ENCODE assay signal across 8 cellular contexts in the genomic region with DNA sequence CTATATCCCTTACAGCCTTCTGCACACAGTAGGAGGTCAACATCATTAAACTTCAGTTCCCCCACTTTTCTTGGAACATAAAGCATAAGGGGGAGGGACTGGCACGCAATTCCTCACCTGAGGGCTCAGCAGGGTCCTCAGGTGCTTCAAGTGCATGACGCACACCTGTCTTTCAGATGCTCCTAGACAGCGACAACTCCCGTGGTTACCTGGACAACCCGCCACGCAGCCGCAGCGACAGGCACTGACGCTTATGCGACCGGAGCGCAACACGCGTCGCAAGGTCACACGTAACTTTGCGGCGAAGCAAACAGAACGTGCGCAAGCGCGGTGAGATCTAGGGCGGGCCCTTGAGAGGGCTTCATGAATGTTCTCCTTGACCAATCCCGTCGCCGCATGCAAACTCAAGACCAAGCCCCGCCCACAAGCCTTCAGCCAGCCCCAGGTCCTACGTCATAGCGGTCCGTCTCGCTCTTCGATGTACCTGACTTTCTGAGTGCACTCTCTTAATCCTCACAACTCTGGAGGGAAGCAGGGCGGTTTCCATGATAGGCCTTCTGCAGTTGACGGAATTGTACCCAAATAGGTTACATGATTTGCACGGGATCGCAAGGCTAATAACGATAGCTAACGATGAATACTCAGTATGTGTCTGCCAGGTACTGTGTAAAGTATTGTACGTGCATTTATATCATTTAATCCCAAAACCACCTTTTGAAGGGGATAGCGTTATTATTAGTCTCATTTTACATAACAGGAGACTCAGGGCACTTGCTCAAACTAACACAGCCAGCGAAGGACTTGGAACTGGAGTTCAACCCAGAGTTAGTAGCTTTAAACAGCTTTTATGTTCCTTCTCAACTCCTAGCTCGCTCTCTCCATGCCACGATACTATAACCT. TPM values are rescaled to one million over a fixed set of nuclear protein-coding genes. Genes with fewer than 3 reads are reported as not detected.
DNase-seq lines count a peak whose midpoint lies in the region; ATAC-seq and TF ChIP-seq lines count a peak whose summit lies in the region.

A gene with protein sequence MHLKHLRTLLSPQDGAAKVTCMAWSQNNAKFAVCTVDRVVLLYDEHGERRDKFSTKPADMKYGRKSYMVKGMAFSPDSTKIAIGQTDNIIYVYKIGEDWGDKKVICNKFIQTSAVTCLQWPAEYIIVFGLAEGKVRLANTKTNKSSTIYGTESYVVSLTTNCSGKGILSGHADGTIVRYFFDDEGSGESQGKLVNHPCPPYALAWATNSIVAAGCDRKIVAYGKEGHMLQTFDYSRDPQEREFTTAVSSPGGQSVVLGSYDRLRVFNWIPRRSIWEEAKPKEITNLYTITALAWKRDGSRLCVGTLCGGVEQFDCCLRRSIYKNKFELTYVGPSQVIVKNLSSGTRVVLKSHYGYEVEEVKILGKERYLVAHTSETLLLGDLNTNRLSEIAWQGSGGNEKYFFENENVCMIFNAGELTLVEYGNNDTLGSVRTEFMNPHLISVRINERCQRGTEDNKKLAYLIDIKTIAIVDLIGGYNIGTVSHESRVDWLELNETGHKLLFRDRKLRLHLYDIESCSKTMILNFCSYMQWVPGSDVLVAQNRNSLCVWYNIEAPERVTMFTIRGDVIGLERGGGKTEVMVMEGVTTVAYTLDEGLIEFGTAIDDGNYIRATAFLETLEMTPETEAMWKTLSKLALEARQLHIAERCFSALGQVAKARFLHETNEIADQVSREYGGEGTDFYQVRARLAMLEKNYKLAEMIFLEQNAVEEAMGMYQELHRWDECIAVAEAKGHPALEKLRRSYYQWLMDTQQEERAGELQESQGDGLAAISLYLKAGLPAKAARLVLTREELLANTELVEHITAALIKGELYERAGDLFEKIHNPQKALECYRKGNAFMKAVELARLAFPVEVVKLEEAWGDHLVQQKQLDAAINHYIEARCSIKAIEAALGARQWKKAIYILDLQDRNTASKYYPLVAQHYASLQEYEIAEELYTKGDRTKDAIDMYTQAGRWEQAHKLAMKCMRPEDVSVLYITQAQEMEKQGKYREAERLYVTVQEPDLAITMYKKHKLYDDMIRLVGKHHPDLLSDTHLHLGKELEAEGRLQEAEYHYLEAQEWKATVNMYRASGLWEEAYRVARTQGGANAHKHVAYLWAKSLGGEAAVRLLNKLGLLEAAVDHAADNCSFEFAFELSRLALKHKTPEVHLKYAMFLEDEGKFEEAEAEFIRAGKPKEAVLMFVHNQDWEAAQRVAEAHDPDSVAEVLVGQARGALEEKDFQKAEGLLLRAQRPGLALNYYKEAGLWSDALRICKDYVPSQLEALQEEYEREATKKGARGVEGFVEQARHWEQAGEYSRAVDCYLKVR (N-terminal part only) (minus strand): TSS at position 246 of the 900 bp plus-strand sequence. CDS start 90 bp downstream, at position 156.

- DNase-seq in ACHN (peak; percentile 99), NCI-H2227 (lab: John Stamatoyannopoulos, UW; ENCODE audit: unreplicated experiment) (peak; percentile 100), mammary epithelial cell (peak; percentile 99)

- in situ Hi-C loops in ACHN (cut with HindIII; ENCODE audit: low pct_ligation_motif_present, low pct_unique_long_range_greater_than_20kb, low sequenced_read_pairs) (no loop called here), mammary epithelial cell (cut with MboI; ENCODE audit: low sequenced_read_pairs in 2 of 2) (no loop called here)

- 7% methylated on average over 43 of the region's 43 CpGs for WGBS in mammary epithelial cell (ENCODE audit: low coverage, missing lambda C conversion rate)

- TF ChIP-seq CTCF in WI38 (IDR thresholded peaks at IDR 0.05; ENCODE audit: low read depth, low read length) = no peak
- TF ChIP-seq CTCF in mammary epithelial cell (conservative IDR thresholded peaks at IDR 0.05 in 1 of 2, IDR thresholded peaks at IDR 0.05 in 1 of 2; ENCODE audit: extremely low read depth in 1 of 2, insufficient read depth in 1 of 2, low read depth in 1 of 2, low read length in 2 of 2) = no peak

- intact Hi-C loops in mammary epithelial cell (cut with micrococcal nuclease) = loop anchor here (1.0 to 5.0 kb wide), 4 partner anchors 61 to 139 kb away; a partner anchor contains a TSS

- H3K9ac ChIP-seq in mammary epithelial cell (ENCODE audit: insufficient read depth, low read length) (peak within 1 kb of the TSS; percentile 82), iPS-20b (ENCODE audit: low read depth, low read length) (peak within 1 kb of the TSS; percentile 72; the same call in 1 of the 2 replicates), skeletal muscle tissue (ENCODE audit: low read depth in 1 of 3, low read length in 3 of 3) (peak within 1 kb of the TSS; percentile 64 to 87 (median 82))

- no peaks in the 10 kb centered on the region for H3K9me3 ChIP-seq in mammary epithelial cell (replicated peaks; ENCODE audit: insufficient read depth, low read length)
- H3K9me3 ChIP-seq in iPS-20b (ENCODE audit: insufficient read depth, low read depth, low read length) = no peaks in the 10 kb centered on the region
- H3K9me3 ChIP-seq in skeletal muscle tissue (ENCODE audit: control insufficient read depth in 3 of 3, low read length in 3 of 3) = no peaks in the 10 kb centered on the region

- peak within 1 kb of the TSS; percentile 74 for H3K27ac ChIP-seq in mammary epithelial cell (ENCODE audit: insufficient read depth, low read depth, low read length)
- no peak within 1 kb of the TSS for H3K27ac ChIP-seq in iPS-20b (ENCODE audit: low read length)
- H3K27ac ChIP-seq in skeletal muscle tissue (ENCODE audit: low read depth, low read length) = peak within 1 kb of the TSS; percentile 54

- peaks cover 23% of the 10 kb centered on the region for H3K4me1 ChIP-seq in mammary epithelial cell (ENCODE audit: insufficient read depth, low read length)
- peaks cover 4% of the 10 kb centered on the region; the same call in 1 of the 2 replicates for H3K4me1 ChIP-seq in iPS-20b (ENCODE audit: insufficient read depth, low read length)
- peaks cover 18 to 24% (median 22%) of the 10 kb centered on the region in 3 donors for H3K4me1 ChIP-seq in skeletal muscle tissue (ENCODE audit: control insufficient read depth in 3 of 3, insufficient read depth in 3 of 3, low read length in 3 of 3)

- H4K20me1 ChIP-seq in mammary epithelial cell (ENCODE audit: insufficient read depth, low read length) = no peaks in the 10 kb centered on the region

- H2AFZ ChIP-seq in mammary epithelial cell (ENCODE audit: low read depth, low read length) = peak within 1 kb of the TSS; percentile 96

- H3K4me2 ChIP-seq in mammary epithelial cell (ENCODE audit: insufficient read depth, low read depth, low read length) = peak within 1 kb of the TSS; percentile 86

- TSS peak; percentile 82 for BruUV-seq in mammary epithelial cell (replicated peaks; lab: Mats Ljungman, UMichigan)

- H3K4me3 ChIP-seq in WI38 (ENCODE audit: low read depth, low read length) (peak within 1 kb of the TSS; percentile 90), mammary epithelial cell (replicated peaks in 1 of 3; ENCODE audit: insufficient read depth in 1 of 3, low read depth in 2 of 3, low read length in 3 of 3) (peak within 1 kb of the TSS; percentile 38 to 70 (median 65)), iPS-20b (ENCODE audit: low read length) (peak within 1 kb of the TSS; percentile 94), skeletal muscle tissue (ENCODE audit: low read length in 3 of 3) (peak within 1 kb of the TSS; percentile 87 to 100 (median 98))

- ATAC-seq in GM18907 (IDR thresholded peaks at IDR 0.05; ENCODE audit: unreplicated experiment) (peak; percentile 92), HG03139 (IDR thresholded peaks at IDR 0.05; ENCODE audit: unreplicated experiment) (peak; percentile 94)

- CTCF ChIA-PET in mammary epithelial cell (lab: Charles Lee; ENCODE audit: low non-redundant PET) = no interaction called here

- dilution Hi-C loops in mammary epithelial cell (cut with HindIII; ENCODE audit: low sequenced_read_pairs) = no loop called here

- H3K36me3 ChIP-seq in mammary epithelial cell (ENCODE audit: insufficient read depth, low read length) = no peaks in the 10 kb centered on the region
- H3K36me3 ChIP-seq in iPS-20b (ENCODE audit: insufficient read depth, low read depth, low read length) = no peaks in the 10 kb centered on the region
- H3K36me3 ChIP-seq in skeletal muscle tissue (ENCODE audit: control insufficient read depth in 3 of 3, insufficient read depth in 3 of 3, low read length in 3 of 3) = peaks cover 0 to 8% (median 7%) of the 10 kb centered on the region in 3 donors

- no peaks in the 10 kb centered on the region for H3K79me2 ChIP-seq in mammary epithelial cell (ENCODE audit: insufficient read depth, low read length)

- no peaks in the 10 kb centered on the region for H3K27me3 ChIP-seq in mammary epithelial cell (ENCODE audit: insufficient read depth, low read length)
- H3K27me3 ChIP-seq in iPS-20b (ENCODE audit: insufficient read depth, low read length) = peaks cover 16% of the 10 kb centered on the region
- H3K27me3 ChIP-seq in skeletal muscle tissue (ENCODE audit: control insufficient read depth in 3 of 3, insufficient read depth in 3 of 3, low read length in 3 of 3) = peaks cover 0 to 12% (median 6%) of the 10 kb centered on the region in 3 donors

RNA-seq across cellular contexts. Expression of the gene that starts here (rescaled TPM):
- total RNA-seq in mammary epithelial cell (10 to 100 TPM; 11.5 to 12.1 TPM), skeletal muscle tissue (21.4 TPM)
- 9.3 TPM for polyA plus RNA-seq in mammary epithelial cell
- polyA minus RNA-seq in mammary epithelial cell = 8.4 TPM
